Comparison of ENCODE assay signal across 28 cellular contexts in the genomic region with DNA sequence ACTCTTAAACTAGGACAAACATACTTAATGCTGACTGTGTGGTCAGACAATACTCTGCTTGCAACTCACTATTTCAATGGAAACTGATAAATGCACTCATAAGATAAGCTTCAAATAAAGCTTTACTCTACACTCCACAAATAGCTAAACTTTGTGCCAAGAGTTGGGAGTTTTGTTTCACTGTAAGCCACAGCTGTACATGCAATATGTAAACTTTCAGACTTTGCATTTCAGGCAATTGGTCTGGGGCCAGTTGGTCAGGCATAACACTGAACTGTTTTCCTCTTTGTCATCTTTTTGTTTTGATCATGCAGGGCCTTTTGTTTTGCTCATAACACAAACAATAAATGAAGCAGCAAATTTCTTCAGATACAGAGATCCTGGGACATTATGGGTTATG.
"Had no signal": no experiment of that assay in that cellular context is flagged by ENCODE, and none has a peak within 500 bp of the region (broad histone marks: within the 10 kb centered on the region; RNA-seq: fewer than 3 reads in every experiment).

No MANE protein-coding gene starts in this region.

- FAIRE-seq: frontal cortex, kidney had no signal

- H3K4me3 ChIP-seq: colonic mucosa, esophagus squamous epithelium, lung, mucosa of descending colon, neural progenitor cell, prostate gland, right atrium auricular region, thoracic aorta, tibial nerve, upper lobe of left lung, uterus had no signal

- H3K36me3 ChIP-seq: colonic mucosa, esophagus squamous epithelium, neural progenitor cell, prostate gland, right atrium auricular region, thoracic aorta, tibial nerve, upper lobe of left lung, uterus had no signal

- H3K36me3 Mint-ChIP-seq: memory B cell; neural progenitor cell; stimulated activated memory B cell treated with anti-CD40 and anti-IgM and Interleukin-4, amounts not matched to agents 10 μg/mL and 1 μg/mL and 100 μg/mL, for 72 hours had no signal

- H3K4me3 Mint-ChIP-seq: dendritic cell treated with granulocyte-macrophage colony-stimulating factor and Interleukin-4, amounts not matched to agents 40 ng/mL and 50 ng/mL, for 4 days; memory B cell; mesothelial cell of epicardium; naive B cell; natural killer cell treated with Interleukin-12 subunit alpha and Interleukin-12 subunit beta and Interleukin-15 and Interleukin-18, amount 100 ng/mL, for 72 hours; neural progenitor cell; stimulated activated memory B cell treated with anti-CD40 and anti-IgM and Interleukin-4, amounts not matched to agents 10 μg/mL and 1 μg/mL and 100 μg/mL, for 72 hours; stimulated activated naive CD8-positive, alpha-beta T cell treated with anti-CD3 and anti-CD28 coated beads, Interleukin-15, Interleukin-2, amounts not matched to agents 100 ng/mL and 50 ng/mL, for 24 hours had no signal

- DNase-seq: central memory CD4-positive, alpha-beta T cell; colonic mucosa; effector CD8-positive, alpha-beta T cell; erythroblast; esophagus squamous epithelium; kidney; mucosa of descending colon; naive B cell; stimulated activated CD4-positive, alpha-beta T cell treated with anti-CD3 and anti-CD28 coated beads, Interleukin-2, amount 100 ng/mL, for 24 hours; stimulated activated CD4-positive, alpha-beta T cell treated with anti-CD3 and anti-CD28 coated beads, Interleukin-4, amount 100 ng/mL, for 4 hours; upper lobe of left lung; uterus had no signal

- H3K27me3 ChIP-seq: colonic mucosa, esophagus squamous epithelium, neural progenitor cell, right atrium auricular region, tibial nerve, upper lobe of left lung, uterus had no signal

- ATAC-seq: left lobe of liver; mucosa of descending colon; natural killer cell treated with Interleukin-12 subunit alpha and Interleukin-12 subunit beta and Interleukin-15 and Interleukin-18, amount 100 ng/mL, for 72 hours; sciatic nerve; stimulated activated memory B cell treated with anti-CD40 and anti-IgM and Interleukin-4, amounts not matched to agents 10 μg/mL and 1 μg/mL and 100 μg/mL, for 72 hours had no signal

- H3K9me3 ChIP-seq: colonic mucosa, prostate gland, thoracic aorta, uterus had no signal

- H3K4me1 Mint-ChIP-seq: memory B cell; mesothelial cell of epicardium; naive B cell; neural progenitor cell; stimulated activated memory B cell treated with anti-CD40 and anti-IgM and Interleukin-4, amounts not matched to agents 10 μg/mL and 1 μg/mL and 100 μg/mL, for 72 hours had no signal

- H3K9ac ChIP-seq: neural progenitor cell, parathyroid adenoma had no signal

- H3K27ac ChIP-seq: colonic mucosa, esophagus squamous epithelium, neural progenitor cell, parathyroid adenoma, prostate gland, right atrium auricular region, thoracic aorta, tibial nerve, upper lobe of left lung, uterus had no signal

- H3K27me3 Mint-ChIP-seq: dendritic cell treated with granulocyte-macrophage colony-stimulating factor and Interleukin-4, amounts not matched to agents 40 ng/mL and 50 ng/mL, for 4 days; memory B cell; naive B cell; natural killer cell treated with Interleukin-12 subunit alpha and Interleukin-12 subunit beta and Interleukin-15 and Interleukin-18, amount 100 ng/mL, for 72 hours; stimulated activated memory B cell treated with anti-CD40 and anti-IgM and Interleukin-4, amounts not matched to agents 10 μg/mL and 1 μg/mL and 100 μg/mL, for 72 hours; stimulated activated naive CD8-positive, alpha-beta T cell treated with anti-CD3 and anti-CD28 coated beads, Interleukin-15, Interleukin-2, amounts not matched to agents 100 ng/mL and 50 ng/mL, for 24 hours had no signal

- H3K27ac Mint-ChIP-seq: dendritic cell treated with granulocyte-macrophage colony-stimulating factor and Interleukin-4, amounts not matched to agents 40 ng/mL and 50 ng/mL, for 4 days; memory B cell; mesothelial cell of epicardium; naive B cell; natural killer cell treated with Interleukin-12 subunit alpha and Interleukin-12 subunit beta and Interleukin-15 and Interleukin-18, amount 100 ng/mL, for 72 hours; neural progenitor cell; stimulated activated memory B cell treated with anti-CD40 and anti-IgM and Interleukin-4, amounts not matched to agents 10 μg/mL and 1 μg/mL and 100 μg/mL, for 72 hours; stimulated activated naive CD8-positive, alpha-beta T cell treated with anti-CD3 and anti-CD28 coated beads, Interleukin-15, Interleukin-2, amounts not matched to agents 100 ng/mL and 50 ng/mL, for 24 hours had no signal

- H3K4me1 ChIP-seq: colonic mucosa, esophagus squamous epithelium, neural progenitor cell, parathyroid adenoma, prostate gland, right atrium auricular region, tibial nerve, upper lobe of left lung, uterus had no signal
